ENCODE assay signal across 10 cellular contexts in genomic region chr1:229148041-229148671, GRCh38.
DNase-seq lines count a peak whose midpoint lies in the region; ATAC-seq and TF ChIP-seq lines count a peak whose summit lies in the region.
"Had no signal": no experiment of that assay in that cellular context is flagged by ENCODE, and none has a peak within 500 bp of the region (broad histone marks: within the 10 kb centered on the region; RNA-seq: fewer than 3 reads in every experiment).

No MANE protein-coding gene starts in this region.

- H3K4me3 ChIP-seq in body of pancreas (no peak overlapping the region), foreskin fibroblast (ENCODE audit: low read depth in 1 of 2, low read length in 2 of 2) (no peak overlapping the region)
- H3K4me3 ChIP-seq in naive thymus-derived CD4-positive, alpha-beta T cell (ENCODE audit: low read length) = no peak overlapping the region
- H3K4me3 ChIP-seq: lung had no signal

- no peak overlapping the region for H3K4me3 Mint-ChIP-seq in naive thymus-derived CD4-positive, alpha-beta T cell

- peak; percentile 48 for DNase-seq in HEK293T (ENCODE audit: extremely low spot score)
- DNase-seq in NCI-H2196 treated with DMSO at 0.1 percent for 48 hours (lab: John Stamatoyannopoulos, UW; ENCODE audit: unreplicated experiment) = peak; percentile 75
- peak; percentile 58 to 86 (median 71) for DNase-seq in body of pancreas
- DNase-seq in naive thymus-derived CD4-positive, alpha-beta T cell = no peak
- DNase-seq in stimulated activated CD4-positive, alpha-beta T cell treated with anti-CD3 and anti-CD28 coated beads, Interleukin-12 subunit alpha, Interleukin-12 subunit beta, amount 100 ng/mL, for 4 hours = no peak
- no peak for DNase-seq in foreskin fibroblast
- DNase-seq in SKM-1 (lab: John Stamatoyannopoulos, UW; ENCODE audit: unreplicated experiment) = no peak
- DNase-seq: activated CD8-positive, alpha-beta memory T cell treated with anti-CD3 and anti-CD28 coated beads for 24 hours had no signal

- H3K27ac Mint-ChIP-seq in naive thymus-derived CD4-positive, alpha-beta T cell = no peak overlapping the region

- no peaks in the 10 kb centered on the region for H3K36me3 ChIP-seq in body of pancreas (replicated peaks in 1 of 2; ENCODE audit: insufficient read depth in 1 of 2, low read depth in 2 of 2)
- no peaks in the 10 kb centered on the region for H3K36me3 ChIP-seq in naive thymus-derived CD4-positive, alpha-beta T cell (ENCODE audit: control insufficient read depth in 2 of 3, insufficient read depth in 3 of 3, low read length in 3 of 3)

- H3K4me1 ChIP-seq in body of pancreas = peaks cover 14% of the 10 kb centered on the region
- H3K4me1 ChIP-seq in naive thymus-derived CD4-positive, alpha-beta T cell (ENCODE audit: control insufficient read depth in 2 of 2, insufficient read depth in 2 of 2, low read length in 2 of 2) = no peaks in the 10 kb centered on the region

- peaks cover 0 to 17% (median under 1%) of the 10 kb centered on the region in 7 donors for H3K4me1 Mint-ChIP-seq in naive thymus-derived CD4-positive, alpha-beta T cell

- TF ChIP-seq CTCF in body of pancreas (IDR thresholded peaks at IDR 0.05) (peak in 1 of 7 experiments; percentile 2), foreskin fibroblast (IDR thresholded peaks at IDR 0.05; ENCODE audit: low read depth, low read length) (no peak)

- intact Hi-C loops in body of pancreas (cut with DNase I) = loop anchor here (10.0 kb wide), 1 partner anchor 413 kb away; the partner anchor contains the start of gene RHOU
- intact Hi-C loops in naive thymus-derived CD4-positive, alpha-beta T cell (cut with micrococcal nuclease) = no loop called here

- POLR2A ChIA-PET in HEK293T (lab: Yijun Ruan, JAX) = interaction anchor here (0.7 kb wide), 1 partner anchor 245 kb away, joined by 4 read pairs; no protein-coding TSS in a partner anchor
- POLR2A ChIA-PET in naive thymus-derived CD4-positive, alpha-beta T cell (lab: Charles Lee) = no interaction called here

- WGBS in body of pancreas, 2 donors = 5 to 6% methylated on average over 10 to 13 of the region's 13 CpGs

- CTCF ChIA-PET in HEK293T (lab: Yijun Ruan, JAX) = interaction anchor here (0.6 kb wide), 1 partner anchor 337 kb away, joined by 3 read pairs; no protein-coding TSS in a partner anchor
- CTCF ChIA-PET in naive thymus-derived CD4-positive, alpha-beta T cell (lab: Charles Lee) = no interaction called here

- no peaks in the 10 kb centered on the region for H3K9me3 ChIP-seq in body of pancreas
- no peaks in the 10 kb centered on the region for H3K9me3 ChIP-seq in naive thymus-derived CD4-positive, alpha-beta T cell (ENCODE audit: control insufficient read depth in 2 of 3, low read length in 3 of 3)

- ATAC-seq in body of pancreas (peak; percentile 91), HG03095 (IDR thresholded peaks at IDR 0.05; ENCODE audit: unreplicated experiment) (no peak)
- ATAC-seq in naive thymus-derived CD4-positive, alpha-beta T cell = peak; percentile 49

- no peaks in the 10 kb centered on the region for H3K27me3 ChIP-seq in body of pancreas
- no peaks in the 10 kb centered on the region for H3K27me3 ChIP-seq in naive thymus-derived CD4-positive, alpha-beta T cell (ENCODE audit: control insufficient read depth in 2 of 2, insufficient read depth in 2 of 2, low read length in 2 of 2)

- H3K27me3 Mint-ChIP-seq in naive thymus-derived CD4-positive, alpha-beta T cell = peaks cover 0 to 14% (median 5%) of the 10 kb centered on the region in 5 donors

- peak overlapping the region; percentile 4 to 63 (median 54) for H3K27ac ChIP-seq in body of pancreas
- no peak overlapping the region for H3K27ac ChIP-seq in naive thymus-derived CD4-positive, alpha-beta T cell (ENCODE audit: low read depth, low read length)

- no peak for TF ChIP-seq POLR2A in body of pancreas (IDR thresholded peaks at IDR 0.05)

- H3K9me3 Mint-ChIP-seq in naive thymus-derived CD4-positive, alpha-beta T cell = no peaks in the 10 kb centered on the region

- H3K36me3 Mint-ChIP-seq in naive thymus-derived CD4-positive, alpha-beta T cell = peaks cover 0 to 4% (median 0%) of the 10 kb centered on the region in 5 donors

TF ChIP-seq in HEK293T, 16 proteins besides CTCF, POLR2A, EP300 and RAD21:
- TF ChIP-seq FOXM1 (IDR thresholded peaks at IDR 0.05; ENCODE audit: borderline replicate concordance) (no peak), L3MBTL2 (conservative IDR thresholded peaks at IDR 0.05) (no peak), FOXK2 (IDR thresholded peaks at IDR 0.05) (no peak), SP1 (IDR thresholded peaks at IDR 0.05) (no peak), PKNOX1 (IDR thresholded peaks at IDR 0.05) (no peak), ARNT (IDR thresholded peaks at IDR 0.05) (no peak), CTBP1 (IDR thresholded peaks at IDR 0.05; ENCODE audit: borderline replicate concordance) (no peak), FOXA1 (IDR thresholded peaks at IDR 0.05) (no peak), ELF4 (IDR thresholded peaks at IDR 0.05) (no peak), ZNF384 (IDR thresholded peaks at IDR 0.05) (no peak), SUZ12 (IDR thresholded peaks at IDR 0.05) (no peak), HDGF (IDR thresholded peaks at IDR 0.05; ENCODE audit: borderline replicate concordance) (no peak), LEF1 (IDR thresholded peaks at IDR 0.05; ENCODE audit: borderline replicate concordance) (no peak), BHLHE40 (IDR thresholded peaks at IDR 0.05; ENCODE audit: borderline replicate concordance) (no peak), TARDBP (IDR thresholded peaks at IDR 0.05) (no peak), NFRKB (IDR thresholded peaks at IDR 0.05) (no peak)

Comparison
In these comparisons a context has a peak if more than half of its experiments do, and no peak if none do; other contexts are left out.
1. DNase-seq: peak in HEK293T (single experiment), NCI-H2196 treated with DMSO at 0.1 percent for 48 hours (single experiment) and body of pancreas (4 of 4); none in naive thymus-derived CD4-positive, alpha-beta T cell (0 of 9), stimulated activated CD4-positive, alpha-beta T cell treated with anti-CD3 and anti-CD28 coated beads, Interleukin-12 subunit alpha, Interleukin-12 subunit beta, amount 100 ng/mL, for 4 hours (single experiment), foreskin fibroblast (0 of 2) and SKM-1 (single experiment).